8 cellular contexts compared by ENCODE assay signal in the genomic region with DNA sequence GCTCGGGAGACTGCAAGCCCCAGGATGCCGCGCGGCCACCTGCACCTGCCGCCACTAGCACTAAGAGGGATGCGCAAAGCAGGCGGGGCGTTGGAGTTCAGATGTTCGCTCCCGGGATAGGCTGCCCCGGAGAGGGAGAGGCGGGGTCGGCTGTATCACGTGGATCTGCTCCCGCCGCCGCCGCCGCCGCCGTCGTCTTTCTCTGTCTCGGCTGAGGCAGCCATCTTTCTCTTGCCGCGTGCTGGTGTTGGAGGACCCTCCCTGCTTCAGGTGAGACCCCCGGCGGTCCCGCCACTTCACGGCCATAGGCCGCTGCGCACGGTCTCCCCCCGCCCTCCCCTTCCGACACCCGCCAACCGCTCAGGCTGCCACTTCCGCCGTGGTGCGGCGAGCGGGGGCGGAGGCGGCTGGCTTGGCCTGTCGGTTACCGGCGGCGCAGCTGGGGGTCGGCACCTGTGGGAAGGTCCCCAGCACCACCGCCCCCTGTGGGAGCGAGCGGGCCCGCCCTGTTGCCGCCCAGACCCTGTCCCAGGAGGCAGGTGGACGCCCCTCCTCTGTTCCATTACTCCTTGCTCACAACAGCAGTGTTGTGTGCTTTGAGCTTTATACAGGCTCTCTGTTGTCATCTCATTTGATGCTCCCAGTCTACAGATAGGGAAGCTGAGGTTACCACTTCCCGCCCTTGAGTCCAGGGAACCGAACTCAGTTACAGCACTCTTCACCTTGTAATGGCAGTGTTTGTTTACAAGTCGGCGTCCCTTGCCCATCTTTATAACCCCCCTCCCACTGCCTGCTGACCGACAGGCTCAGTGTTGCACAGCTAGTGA. TPM values are rescaled to one million over a fixed set of nuclear protein-coding genes. Genes with fewer than 3 reads are reported as not detected.
A peak's percentile ranks its signal among the peaks of the same experiment; 100 is the strongest.
DNase-seq lines count a peak whose midpoint lies in the region; ATAC-seq, FAIRE-seq and TF ChIP-seq lines count a peak whose summit lies in the region.

BTF3L4 (plus strand) TSS at position 186 of the 827 bp plus-strand sequence. CDS start 3,553 bp downstream, outside the sequence.

- dilution Hi-C loops in mammary epithelial cell (cut with HindIII; ENCODE audit: low sequenced_read_pairs), result no loop called here

- H3K4me1 ChIP-seq in mammary epithelial cell (ENCODE audit: insufficient read depth, low read length) (peaks cover 29% of the 10 kb centered on the region), iPS-20b (ENCODE audit: insufficient read depth, low read length) (peaks cover 18% of the 10 kb centered on the region), small intestine (ENCODE audit: control insufficient read depth in 2 of 2, insufficient read depth in 1 of 2, low read depth in 1 of 2, low read length in 1 of 2) (peaks cover 2 to 8% of the 10 kb centered on the region in 2 donors)

- H3K27me3 ChIP-seq in mammary epithelial cell (ENCODE audit: insufficient read depth, low read length) (no peaks in the 10 kb centered on the region), iPS-20b (ENCODE audit: insufficient read depth, low read length) (no peaks in the 10 kb centered on the region), small intestine (ENCODE audit: control insufficient read depth in 2 of 2, insufficient read depth in 2 of 2, low read length in 2 of 2) (no peaks in the 10 kb centered on the region)

- in situ Hi-C loops in mammary epithelial cell (cut with MboI; ENCODE audit: low sequenced_read_pairs in 2 of 2), result no loop called here

- H3K9ac ChIP-seq in mammary epithelial cell (ENCODE audit: insufficient read depth, low read length), result peak within 1 kb of the TSS; percentile 83
- peak within 1 kb of the TSS; percentile 99 for H3K9ac ChIP-seq in iPS-20b (ENCODE audit: low read depth, low read length)

- no peak for FAIRE-seq in small intestine (lab: Jason Lieb, UNC)

- ATAC-seq in GM18909 (IDR thresholded peaks at IDR 0.05; ENCODE audit: poor library complexity, unreplicated experiment), result peak; percentile 85
- ATAC-seq in HG03159 (IDR thresholded peaks at IDR 0.05; ENCODE audit: unreplicated experiment), result peak; percentile 80

- H4K20me1 ChIP-seq in mammary epithelial cell (ENCODE audit: insufficient read depth, low read length), result no peaks in the 10 kb centered on the region

- DNase-seq in AG04449 (ENCODE audit: low read depth, low spot score) (no peak), NCI-H226 (peak; percentile 93), mammary epithelial cell (peak; percentile 91), small intestine (peak; percentile 97)

- POLR2A ChIA-PET in AG04449 (lab: Yijun Ruan, JAX), result interaction anchor here (0.8 to 2.7 kb wide), 4 partner anchors 23 to 256 kb away, joined by 3 to 7 read pairs (median 6); partner anchors contain the start of gene KTI12

- WGBS in mammary epithelial cell (ENCODE audit: low coverage, missing lambda C conversion rate), result under 1% methylated on average over 18 of the region's 59 CpGs
- WGBS in small intestine, 3 donors, result 0% methylated on average over 42 to 59 of the region's 59 CpGs

- H3K9me3 ChIP-seq in mammary epithelial cell (replicated peaks; ENCODE audit: insufficient read depth, low read length) (no peaks in the 10 kb centered on the region), iPS-20b (ENCODE audit: insufficient read depth, low read depth, low read length) (no peaks in the 10 kb centered on the region), small intestine (ENCODE audit: control insufficient read depth, low read depth) (no peaks in the 10 kb centered on the region)

- H3K27ac ChIP-seq in mammary epithelial cell (ENCODE audit: insufficient read depth, low read depth, low read length) (peak within 1 kb of the TSS; percentile 77), iPS-20b (ENCODE audit: low read length) (peak within 1 kb of the TSS; percentile 93), small intestine (ENCODE audit: low read depth in 1 of 2, low read length in 1 of 2) (peak within 1 kb of the TSS; percentile 81 to 89)

- intact Hi-C loops in mammary epithelial cell (cut with micrococcal nuclease), result loop anchor here (1.0 to 2.0 kb wide), 2 partner anchors 16 to 159 kb away; no protein-coding TSS in a partner anchor

- H3K79me2 ChIP-seq in mammary epithelial cell (ENCODE audit: insufficient read depth, low read length), result peaks cover 81% of the 10 kb centered on the region

- H3K4me2 ChIP-seq in mammary epithelial cell (ENCODE audit: insufficient read depth, low read depth, low read length), result peak within 1 kb of the TSS; percentile 91

- no TSS peak for BruUV-seq in mammary epithelial cell (replicated peaks; lab: Mats Ljungman, UMichigan)

- CTCF ChIA-PET in AG04449 (lab: Yijun Ruan, JAX), result interaction anchor here (1.0 to 1.4 kb wide), 3 partner anchors 23 to 343 kb away, joined by 3 to 4 read pairs (median 3); partner anchors contain the start of gene KTI12
- CTCF ChIA-PET in mammary epithelial cell (lab: Charles Lee; ENCODE audit: low non-redundant PET), result no interaction called here

- H2AFZ ChIP-seq in mammary epithelial cell (ENCODE audit: low read depth, low read length), result peak within 1 kb of the TSS; percentile 90

- peaks cover 13% of the 10 kb centered on the region for H3K36me3 ChIP-seq in mammary epithelial cell (ENCODE audit: insufficient read depth, low read length)
- H3K36me3 ChIP-seq in iPS-20b (ENCODE audit: insufficient read depth, low read depth, low read length), result peaks cover 45% of the 10 kb centered on the region
- peaks cover 0 to 4% of the 10 kb centered on the region in 2 donors for H3K36me3 ChIP-seq in small intestine (ENCODE audit: control insufficient read depth in 2 of 2, insufficient read depth in 2 of 2, low read length in 2 of 2)

- H3K4me3 ChIP-seq in AG04449 (ENCODE audit: low read depth, low read length) (peak within 1 kb of the TSS; percentile 87), WI38 (ENCODE audit: low read depth, low read length) (peak within 1 kb of the TSS; percentile 79), mammary epithelial cell (replicated peaks in 1 of 3; ENCODE audit: insufficient read depth in 1 of 3, low read depth in 2 of 3, low read length in 3 of 3) (peak within 1 kb of the TSS; percentile 60 to 96 (median 71)), iPS-20b (ENCODE audit: low read length) (peak within 1 kb of the TSS; percentile 99), small intestine (ENCODE audit: low read depth in 1 of 2, low read length in 2 of 2) (peak within 1 kb of the TSS; percentile 93 to 96)

- no peak for TF ChIP-seq CTCF in AG04449 (IDR thresholded peaks at IDR 0.05; ENCODE audit: insufficient read depth, low read length, missing control alignments)
- TF ChIP-seq CTCF in WI38 (IDR thresholded peaks at IDR 0.05; ENCODE audit: low read depth, low read length), result no peak
- no peak for TF ChIP-seq CTCF in mammary epithelial cell (conservative IDR thresholded peaks at IDR 0.05 in 1 of 2, IDR thresholded peaks at IDR 0.05 in 1 of 2; ENCODE audit: extremely low read depth in 1 of 2, insufficient read depth in 1 of 2, low read depth in 1 of 2, low read length in 2 of 2)

RNA-seq across cellular contexts. Expression of gene BTF3L4, which starts in this region (rescaled TPM):
- 10 to 100 TPM; 53.7 to 63.2 TPM for total RNA-seq in mammary epithelial cell
- polyA plus RNA-seq in mammary epithelial cell, result 27.7 TPM
- 26.4 TPM for polyA minus RNA-seq in mammary epithelial cell
- 10 to 100 TPM in 2 of 3 donors, 1 to 10 TPM in 1; 9.2 to 24.2 (median 18.4) TPM for polyA plus RNA-seq in small intestine
